Comparison of ENCODE assay signal across 8 cellular contexts in the genomic region with DNA sequence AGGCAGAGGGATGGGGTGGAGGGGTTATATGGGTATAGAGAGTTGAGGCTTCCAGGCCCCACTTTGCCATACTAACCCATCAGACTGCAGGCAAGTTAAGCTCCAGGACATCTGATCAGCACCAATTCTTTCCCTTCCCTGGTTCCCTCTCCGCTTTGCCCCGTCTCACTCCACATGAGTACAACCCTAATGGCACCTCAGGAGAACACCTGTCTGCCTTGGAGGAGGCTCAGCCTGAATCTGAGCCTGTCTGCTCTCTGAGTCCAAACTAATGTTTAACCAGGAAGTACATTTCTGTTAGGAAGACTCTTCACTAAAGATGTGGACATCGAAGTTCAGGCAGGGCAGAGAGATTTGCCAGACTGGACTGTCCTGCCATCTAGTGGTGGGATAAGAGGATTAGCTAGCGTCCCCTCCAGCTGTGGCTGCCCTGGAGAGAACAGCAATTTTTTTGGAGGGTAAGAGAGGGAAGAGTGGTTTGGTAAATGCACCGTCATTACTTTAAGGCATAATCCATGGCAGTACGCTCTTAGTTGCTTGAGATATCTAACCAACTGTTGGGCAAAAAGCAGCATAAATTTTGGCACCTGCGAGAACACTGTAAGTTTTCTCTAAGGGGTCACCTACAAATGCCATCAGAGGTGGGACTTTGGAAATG. TPM values are rescaled to one million over a fixed set of nuclear protein-coding genes. Genes with fewer than 3 reads are reported as not detected.
A peak's percentile ranks its signal among the peaks of the same experiment; 100 is the strongest.
DNase-seq lines count a peak whose midpoint lies in the region; ATAC-seq and TF ChIP-seq lines count a peak whose summit lies in the region.

No MANE protein-coding gene starts in this region.

- no peak overlapping the region for H3K27ac ChIP-seq in upper lobe of right lung

- H3K27ac Mint-ChIP-seq in osteocyte (ENCODE audit: unreplicated experiment): peak overlapping the region; percentile 85

- peaks cover 3% of the 10 kb centered on the region for H3K27me3 Mint-ChIP-seq in osteocyte (ENCODE audit: unreplicated experiment)

- H3K36me3 ChIP-seq in BE2C: no peaks in the 10 kb centered on the region
- H3K36me3 ChIP-seq in MG63: no peaks in the 10 kb centered on the region
- H3K36me3 ChIP-seq in upper lobe of right lung: no peaks in the 10 kb centered on the region

- H3K4me1 ChIP-seq in BE2C (no peaks in the 10 kb centered on the region), upper lobe of right lung (peaks cover 5% of the 10 kb centered on the region)

- peak; percentile 77 for TF ChIP-seq CTCF in BE2C (IDR thresholded peaks at IDR 0.05; ENCODE audit: low read depth, low read length)
- TF ChIP-seq CTCF in osteocyte (IDR thresholded peaks at IDR 0.05): peak; percentile 97
- TF ChIP-seq CTCF in upper lobe of right lung (IDR thresholded peaks at IDR 0.05): peak; percentile 92

- H3K27me3 ChIP-seq in BE2C (peaks cover 2% of the 10 kb centered on the region; the same call in 1 of the 2 replicates), MG63 (no peaks in the 10 kb centered on the region), upper lobe of right lung (peaks cover 5% of the 10 kb centered on the region)

- H3K4me3 ChIP-seq in BE2C (ENCODE audit: low read depth, low read length) (no peak overlapping the region), MG63 (no peak overlapping the region), upper lobe of right lung (no peak overlapping the region)

- H3K4me1 Mint-ChIP-seq in osteocyte (ENCODE audit: unreplicated experiment): peaks cover 28% of the 10 kb centered on the region

- DNase-seq in BE2C (peak; percentile 55), GM19240 (ENCODE audit: insufficient read length, low spot score) (peak; percentile 85), MG63 (peak; percentile 65), SIG-M5 (lab: John Stamatoyannopoulos, UW) (peak; percentile 59), foreskin melanocyte (peak; percentile 87), osteocyte (ENCODE audit: extremely low spot score, unreplicated experiment) (peak; percentile 90), upper lobe of right lung (no peak)
- peak; percentile 45 for DNase-seq in activated effector memory CD4-positive, alpha-beta T cell treated with Interleukin-2 at 50 U/mL for 16 hours

- intact Hi-C loops in upper lobe of right lung (cut with DNase I): loop anchor here (5.0 kb wide), 1 partner anchor 69 kb away; no protein-coding TSS in a partner anchor

- peaks cover 1% of the 10 kb centered on the region for H3K36me3 Mint-ChIP-seq in osteocyte (ENCODE audit: unreplicated experiment)

- no peaks in the 10 kb centered on the region for H3K9me3 Mint-ChIP-seq in osteocyte (ENCODE audit: unreplicated experiment)

- no peak overlapping the region for H3K4me3 Mint-ChIP-seq in osteocyte (ENCODE audit: unreplicated experiment)

- H3K9me3 ChIP-seq in BE2C (no peaks in the 10 kb centered on the region), MG63 (no peaks in the 10 kb centered on the region), upper lobe of right lung (no peaks in the 10 kb centered on the region)

- peak; percentile 98 for ATAC-seq in upper lobe of right lung

RNA-seq across cellular contexts. Expression of gene LRRC75A, which starts 29.2 kb away (rescaled TPM):
- 1.6 TPM for polyA plus RNA-seq in BE2C (2012; ENCODE audit: insufficient read depth, insufficient read length, low read depth)
- total RNA-seq in MG63 (2014; rRNA removed; shearing (Covaris generic); ENCODE audit: low replicate concordance): 0.03 TPM in 1 of 2 replicates, not detected in the other
- 1.8 and 2.0 TPM in 2 replicates for total RNA-seq in osteocyte
- total RNA-seq in upper lobe of right lung: 2.5 TPM

RNA-seq across cellular contexts. Expression of gene ZNF287, which starts 47.8 kb away (rescaled TPM):
- polyA plus RNA-seq in BE2C (2012; ENCODE audit: insufficient read depth, insufficient read length, low read depth): 7.6 TPM
- total RNA-seq in MG63 (2014; rRNA removed; shearing (Covaris generic); ENCODE audit: low replicate concordance): 2.2 and 21.7 TPM in 2 replicates
- total RNA-seq in osteocyte: 10.9 and 11.8 TPM in 2 replicates
- total RNA-seq in upper lobe of right lung: 4.7 TPM
